ENCODE assay signal across 9 cellular contexts in genomic region chr4:184792950-184793555, GRCh38. TPM values are rescaled to one million over a fixed set of nuclear protein-coding genes. Genes with fewer than 3 reads are reported as not detected.
DNase-seq lines count a peak whose midpoint lies in the region; ATAC-seq, FAIRE-seq and TF ChIP-seq lines count a peak whose summit lies in the region.
"Had no signal": no experiment of that assay in that cellular context is flagged by ENCODE, and none has a peak within 500 bp of the region (broad histone marks: within the 10 kb centered on the region; RNA-seq: fewer than 3 reads in every experiment).

No MANE protein-coding gene starts in this region.

- CTCF ChIA-PET in GM12878 (lab: Yijun Ruan, JAX), result interaction anchor here (0.7 to 2.2 kb wide), 10 partner anchors 8 to 303 kb away, joined by 3 to 11 read pairs (median 4); no protein-coding TSS in a partner anchor
- CTCF ChIA-PET in naive thymus-derived CD4-positive, alpha-beta T cell (lab: Charles Lee), result interaction anchor here (0.6 to 1.1 kb wide), 2 partner anchors 24 to 28 kb away, joined by 3 to 4 read pairs; no protein-coding TSS in a partner anchor
- CTCF ChIA-PET in OCI-LY7 (lab: Charles Lee; ENCODE audit: unreplicated experiment), result no interaction called here

- TF ChIP-seq POLR2A in GM12892 (IDR thresholded peaks at IDR 0.05; ENCODE audit: low read depth, low read length) (no peak), GM12878 (IDR thresholded peaks at IDR 0.05; ENCODE audit: low read depth, low read length) (no peak)

- no peak for TF ChIP-seq EP300 in GM12878 (IDR thresholded peaks at IDR 0.05; ENCODE audit: borderline replicate concordance in 1 of 2, control insufficient read depth in 1 of 2, low read depth in 2 of 2, low read length in 2 of 2)

- no peaks in the 10 kb centered on the region for H3K27me3 Mint-ChIP-seq in naive thymus-derived CD4-positive, alpha-beta T cell
- H3K27me3 Mint-ChIP-seq: naive B cell had no signal

- no peaks in the 10 kb centered on the region for H3K9me3 ChIP-seq in SJSA1 (replicated peaks)
- no peaks in the 10 kb centered on the region for H3K9me3 ChIP-seq in GM12878 (replicated peaks; ENCODE audit: control insufficient read depth, insufficient read depth, low read length)
- H3K9me3 ChIP-seq in naive thymus-derived CD4-positive, alpha-beta T cell (ENCODE audit: control insufficient read depth in 2 of 3, low read length in 3 of 3), result no peaks in the 10 kb centered on the region
- no peaks in the 10 kb centered on the region for H3K9me3 ChIP-seq in OCI-LY7 (ENCODE audit: low read length)

- H3K4me3 ChIP-seq in SJSA1, result no peak overlapping the region
- no peak overlapping the region for H3K4me3 ChIP-seq in GM12878
- no peak overlapping the region for H3K4me3 ChIP-seq in naive thymus-derived CD4-positive, alpha-beta T cell (ENCODE audit: low read length)
- H3K4me3 ChIP-seq in OCI-LY7 (ENCODE audit: low read depth, low read length, poor library complexity, severe bottlenecking), result no peak overlapping the region

- in situ Hi-C loops in GM12878 (cut with MboI), result no loop called here

- H3K27ac ChIP-seq in SJSA1 (peak overlapping the region; percentile 51), GM12878 (ENCODE audit: control insufficient read depth, insufficient read depth) (no peak overlapping the region), OCI-LY7 (ENCODE audit: low read depth, low read length, poor library complexity, severe bottlenecking) (no peak overlapping the region)
- no peak overlapping the region for H3K27ac ChIP-seq in naive thymus-derived CD4-positive, alpha-beta T cell (ENCODE audit: low read depth, low read length)

- ATAC-seq in GM12878, result peak; percentile 33; the same call in 2 of the 3 replicates
- peak; percentile 79 for ATAC-seq in naive thymus-derived CD4-positive, alpha-beta T cell
- no peak for ATAC-seq in GM19324 (IDR thresholded peaks at IDR 0.05; ENCODE audit: low FRiP score, unreplicated experiment)
- no peak for ATAC-seq in HG03457 (IDR thresholded peaks at IDR 0.05; ENCODE audit: unreplicated experiment)

- FAIRE-seq in GM12892 (lab: Jason Lieb, UNC) (peak; percentile 78), GM12878 (lab: Jason Lieb, UNC) (no peak)

- intact Hi-C loops in GM12878 (cut with micrococcal nuclease; ENCODE audit: unreplicated experiment) (no loop called here), OCI-LY7 (cut with micrococcal nuclease; ENCODE audit: unreplicated experiment) (no loop called here)
- intact Hi-C loops in naive thymus-derived CD4-positive, alpha-beta T cell (cut with micrococcal nuclease), result no loop called here

- H3K4me1 ChIP-seq in SJSA1 (replicated peaks) (peaks cover 17% of the 10 kb centered on the region), GM12878 (ENCODE audit: control insufficient read depth, insufficient read depth, low read length) (peaks cover 15% of the 10 kb centered on the region), OCI-LY7 (ENCODE audit: insufficient read depth, low read length, poor library complexity, severe bottlenecking) (no peaks in the 10 kb centered on the region)
- H3K4me1 ChIP-seq in naive thymus-derived CD4-positive, alpha-beta T cell (ENCODE audit: control insufficient read depth in 2 of 2, insufficient read depth in 2 of 2, low read length in 2 of 2), result peaks cover 0 to 9% of the 10 kb centered on the region in 2 donors

- no peaks in the 10 kb centered on the region for H3K36me3 ChIP-seq in SJSA1
- peaks cover 17 to 26% of the 10 kb centered on the region in 2 experiments for H3K36me3 ChIP-seq in GM12878 (ENCODE audit: control insufficient read depth in 2 of 2, insufficient read depth in 2 of 2, low read length in 1 of 2)
- peaks cover 0 to 6% (median 0%) of the 10 kb centered on the region in 3 experiments for H3K36me3 ChIP-seq in naive thymus-derived CD4-positive, alpha-beta T cell (ENCODE audit: control insufficient read depth in 2 of 3, insufficient read depth in 3 of 3, low read length in 3 of 3)
- peaks cover 14% of the 10 kb centered on the region; the same call in 1 of the 2 replicates for H3K36me3 ChIP-seq in OCI-LY7 (ENCODE audit: insufficient read depth, low read length)

- SMC1A ChIA-PET in GM12878 (lab: Charles Lee; ENCODE audit: uncharacterized antibody, unreplicated experiment), result interaction anchor here (1.0 to 2.5 kb wide), 11 partner anchors 10 to 114 kb away, joined by 3 to 11 read pairs (median 5); no protein-coding TSS in a partner anchor

- no peak for TF ChIP-seq RAD21 in GM12878 (IDR thresholded peaks at IDR 0.05; ENCODE audit: insufficient read depth, low read depth, low read length)

- H3K4me3 Mint-ChIP-seq in naive thymus-derived CD4-positive, alpha-beta T cell, result peak overlapping the region in 3 of 10 donors; percentile 27 to 60 (median 48)
- H3K4me3 Mint-ChIP-seq: naive B cell had no signal

- H3K79me2 ChIP-seq in GM12878 (ENCODE audit: control insufficient read depth, insufficient read depth, low read length) (peaks cover 17% of the 10 kb centered on the region), OCI-LY7 (ENCODE audit: insufficient read depth, low read depth, low read length) (no peaks in the 10 kb centered on the region)

- H2AFZ ChIP-seq in GM12878 (ENCODE audit: control insufficient read depth, low read depth, low read length) (no peak overlapping the region), OCI-LY7 (ENCODE audit: low read length) (no peak overlapping the region)

- POLR2A ChIA-PET in GM12878 (lab: Charles Lee), result interaction anchor here (0.6 to 0.7 kb wide), 4 partner anchors 16 to 66 kb away, joined by 3 to 6 read pairs (median 4); no protein-coding TSS in a partner anchor
- POLR2A ChIA-PET in naive thymus-derived CD4-positive, alpha-beta T cell (lab: Charles Lee), result interaction anchor here (0.6 kb wide), 1 partner anchor 657 kb away, joined by 3 read pairs; no protein-coding TSS in a partner anchor
- POLR2A ChIA-PET in OCI-LY7 (lab: Charles Lee), result interaction anchor here (0.7 to 1.8 kb wide), 2 partner anchors 10 to 11 kb away, joined by 3 to 4 read pairs; no protein-coding TSS in a partner anchor

- RAD21 ChIA-PET in GM12878 (lab: Charles Lee; ENCODE audit: unreplicated experiment), result interaction anchor here (0.6 to 2.1 kb wide), 7 partner anchors 14 to 242 kb away, joined by 3 to 7 read pairs (median 3); no protein-coding TSS in a partner anchor

- H3K9me3 Mint-ChIP-seq in naive thymus-derived CD4-positive, alpha-beta T cell, result no peaks in the 10 kb centered on the region
- H3K9me3 Mint-ChIP-seq: naive B cell had no signal

- H3K4me2 ChIP-seq in GM12878 (ENCODE audit: control insufficient read depth, insufficient read depth) (no peak overlapping the region), OCI-LY7 (ENCODE audit: low read length) (no peak overlapping the region)

- H3K27ac Mint-ChIP-seq in naive thymus-derived CD4-positive, alpha-beta T cell, result peak overlapping the region in 2 of 9 donors; percentile 14 to 23

- peaks cover 6 to 35% (median 18%) of the 10 kb centered on the region in 5 donors for H3K36me3 Mint-ChIP-seq in naive thymus-derived CD4-positive, alpha-beta T cell

- WGBS in GM12878 (ENCODE audit: insufficient coverage, insufficient replicate concordance, low lambda C conversion rate, missing lambda C conversion rate), result 57% methylated on average over 10 of the region's 10 CpGs

- no peak overlapping the region for H3K9ac ChIP-seq in GM12878 (ENCODE audit: control insufficient read depth, insufficient read depth, low read length)

- H3K27me3 ChIP-seq in SJSA1 (replicated peaks) (no peaks in the 10 kb centered on the region), GM12878 (replicated peaks in 1 of 2; ENCODE audit: control insufficient read depth in 2 of 2, insufficient read depth in 2 of 2, low read length in 1 of 2) (no peaks in the 10 kb centered on the region)
- no peaks in the 10 kb centered on the region for H3K27me3 ChIP-seq in naive thymus-derived CD4-positive, alpha-beta T cell (ENCODE audit: control insufficient read depth in 2 of 2, insufficient read depth in 2 of 2, low read length in 2 of 2)

- H3K9me2 ChIP-seq in OCI-LY7 (ENCODE audit: insufficient read depth, low read length), result no peaks in the 10 kb centered on the region

- TF ChIP-seq CTCF in GM12878 (IDR thresholded peaks at IDR 0.05 in 2 of 3, conservative IDR thresholded peaks at IDR 0.05 in 1 of 3; ENCODE audit: control insufficient read depth in 2 of 3, extremely low read depth in 1 of 3, insufficient read depth in 1 of 3, low read depth in 3 of 3, low read length in 3 of 3) (no peak), OCI-LY7 (conservative IDR thresholded peaks at IDR 0.05; ENCODE audit: low read length) (no peak)

- BruUV-seq in GM12878 (replicated peaks; lab: Mats Ljungman, UMichigan), result no TSS peak
- BruUV-seq in OCI-LY7 (replicated peaks; lab: Mats Ljungman, UMichigan), result no TSS peak

- H4K20me1 ChIP-seq in GM12878 (ENCODE audit: control insufficient read depth, insufficient read depth), result 0 out of 2 replicates have a peak, but pooled peaks cover 6% of the 10 kb centered on the region
- no peaks in the 10 kb centered on the region for H4K20me1 ChIP-seq in OCI-LY7 (ENCODE audit: insufficient read depth, low read length)

- DNase-seq in GM12892 (ENCODE audit: insufficient read length) (no peak), SJSA1 (ENCODE audit: low read depth in 1 of 2, low spot score in 2 of 2) (peak; percentile 76 to 82), GM12878 (ENCODE audit: low read depth, low spot score) (no peak), RPMI8226 (no peak), OCI-LY7 (ENCODE audit: low spot score) (no peak)
- peak in 1 of 9 donors; percentile 40 for DNase-seq in naive thymus-derived CD4-positive, alpha-beta T cell
- DNase-seq: naive B cell had no signal

- H3K4me1 Mint-ChIP-seq in naive thymus-derived CD4-positive, alpha-beta T cell, result peaks cover 12 to 31% (median 16%) of the 10 kb centered on the region in 7 donors

RNA-seq across cellular contexts. Expression of gene ACSL1, which starts 32.7 kb away (rescaled TPM):
- 40.4 TPM for polyA plus RNA-seq in GM12892 (2012; ENCODE audit: missing spikeins)
- total RNA-seq in SJSA1 (2014; rRNA removed; shearing (Covaris generic)), result 16.4 and 33.7 TPM in 2 replicates
- 73.8 and 81.8 TPM in 2 replicates for total RNA-seq in GM12878 (2013; cell fraction: nucleolus; rRNA removed)
- total RNA-seq in GM12878 (2014; rRNA removed) (58.3 and 62.9 TPM in 2 replicates), GM12878 (2014; rRNA removed; fragmentation: Illumina TruSeq; extraction: Trizol) (63.8 and 65.6 TPM in 2 replicates), GM12878 (2021) (59.5 and 63.2 TPM in 2 replicates), OCI-LY7 (2022) (32.0 and 32.9 TPM in 2 replicates)
- polyA plus RNA-seq in GM12878 (2011; ENCODE audit: low read depth), result 43.6 TPM
- polyA plus RNA-seq in GM12878 (2011; rRNA removed) (60.2 and 72.4 TPM in 2 replicates), GM12878 (2014; fragmentation: Illumina TruSeq; extraction: Trizol) (68.1 and 81.7 TPM in 2 replicates), GM12878 (2014; fragmentation: Nextera tagmentation; extraction: Ambion mirVana) (10 to 100 TPM; 30.7 to 32.6 TPM), GM12878 (2014; rRNA removed) (44.4 and 47.0 TPM in 2 replicates), GM12878 (2016; fragmentation: Nextera tagmentation; extraction: Ambion mirVana) (10 to 100 TPM; 53.8 to 59.0 TPM)
- 38.6 and 39.2 TPM in 2 replicates for polyA plus RNA-seq in GM12878 (2011; cell fraction: cytosol; rRNA removed)
- polyA plus RNA-seq in GM12878 (2011; cell fraction: nucleus; rRNA removed), result 65.7 and 68.5 TPM in 2 replicates
- 35.6 and 41.0 TPM in 2 replicates for polyA plus RNA-seq in GM12878 (2012)
- polyA minus RNA-seq in GM12878 (2011; rRNA and poly(A)+ RNA removed), result 98.4 and 105 TPM in 2 replicates
- polyA minus RNA-seq in GM12878 (2011; cell fraction: cytosol; rRNA and poly(A)+ RNA removed), result 38.5 and 46.4 TPM in 2 replicates
- polyA minus RNA-seq in GM12878 (2011; cell fraction: nucleus; rRNA and poly(A)+ RNA removed), result 41.5 and 63.8 TPM in 2 replicates
- total RNA-seq in naive thymus-derived CD4-positive, alpha-beta T cell, result 10 to 100 TPM in 4 of 5 experiments, 1 to 10 TPM in 1; 9.5 to 80.1 (median 20.4) TPM
- 1 to 10 TPM; 5.7 to 6.2 TPM for polyA plus RNA-seq in naive thymus-derived CD4-positive, alpha-beta T cell
- 20.8 and 24.3 TPM in 2 replicates for total RNA-seq in OCI-LY7 (2014; rRNA removed; shearing (Covaris generic))

RNA-seq across cellular contexts. Expression of gene CENPU, which starts 59.2 kb away (rescaled TPM):
- polyA plus RNA-seq in GM12892 (2012; ENCODE audit: missing spikeins), result 31.7 TPM
- 106 and 111 TPM in 2 replicates for total RNA-seq in SJSA1 (2014; rRNA removed; shearing (Covaris generic))
- total RNA-seq in GM12878 (2013; cell fraction: nucleolus; rRNA removed), result 59.1 and 65.9 TPM in 2 replicates
- total RNA-seq in GM12878 (2014; rRNA removed) (39.6 and 48.7 TPM in 2 replicates), GM12878 (2014; rRNA removed; fragmentation: Illumina TruSeq; extraction: Trizol) (66.6 and 66.7 TPM in 2 replicates), GM12878 (2021) (38.6 and 43.9 TPM in 2 replicates), OCI-LY7 (2022) (132 and 160 TPM in 2 replicates)
- 16.7 TPM for polyA plus RNA-seq in GM12878 (2011; ENCODE audit: low read depth)
- polyA plus RNA-seq in GM12878 (2011; rRNA removed) (58.4 and 106 TPM in 2 replicates), GM12878 (2014; fragmentation: Illumina TruSeq; extraction: Trizol) (70.8 and 95.3 TPM in 2 replicates), GM12878 (2014; fragmentation: Nextera tagmentation; extraction: Ambion mirVana) (10 to 100 TPM; 26.6 to 46.5 TPM), GM12878 (2014; rRNA removed) (33.8 and 49.2 TPM in 2 replicates), GM12878 (2016; fragmentation: Nextera tagmentation; extraction: Ambion mirVana) (10 to 100 TPM; 90.7 to 90.8 TPM)
- polyA plus RNA-seq in GM12878 (2011; cell fraction: cytosol; rRNA removed), result 16.3 and 16.6 TPM in 2 replicates
- polyA plus RNA-seq in GM12878 (2011; cell fraction: nucleus; rRNA removed), result 39.3 and 44.4 TPM in 2 replicates
- polyA plus RNA-seq in GM12878 (2012), result 26.2 and 27.1 TPM in 2 replicates
- 11.1 and 15.7 TPM in 2 replicates for polyA minus RNA-seq in GM12878 (2011; rRNA and poly(A)+ RNA removed)
- 9.6 and 9.9 TPM in 2 replicates for polyA minus RNA-seq in GM12878 (2011; cell fraction: cytosol; rRNA and poly(A)+ RNA removed)
- polyA minus RNA-seq in GM12878 (2011; cell fraction: nucleus; rRNA and poly(A)+ RNA removed), result 10.6 and 15.8 TPM in 2 replicates
- total RNA-seq in naive thymus-derived CD4-positive, alpha-beta T cell, result 10 to 100 TPM in 1 of 5 experiments, 1 to 10 TPM in 4; 1.1 to 43.8 (median 3.1) TPM
- 1 to 10 TPM; 1.9 to 2.7 TPM for polyA plus RNA-seq in naive thymus-derived CD4-positive, alpha-beta T cell
- total RNA-seq in OCI-LY7 (2014; rRNA removed; shearing (Covaris generic)), result 83.9 and 85.1 TPM in 2 replicates

Comparison
In these comparisons a context has a peak if more than half of its experiments do, and no peak if none do; other contexts are left out.
1. DNase-seq: peak in SJSA1 (2 of 2); none in GM12892 (single experiment), GM12878 (single experiment), RPMI8226 (single experiment) and OCI-LY7 (single experiment).
2. ATAC-seq: peak in GM12878 (single experiment) and naive thymus-derived CD4-positive, alpha-beta T cell (single experiment); none in GM19324 (single experiment) and HG03457 (single experiment).